In genomic region chr22:41381329-41382097, GRCh38 we compare ENCODE assay signal across 8 cellular contexts. TPM values are rescaled to one million over a fixed set of nuclear protein-coding genes. Genes with fewer than 3 reads are reported as not detected.
DNase-seq lines count a peak whose midpoint lies in the region; ATAC-seq and TF ChIP-seq lines count a peak whose summit lies in the region.

Gene TEF, plus strand, starts transcription at chr22:41381942. Its CDS starts 103 bp downstream, at chr22:41382045.

- H3K4me3 ChIP-seq in HAP-1 (peak within 1 kb of the TSS; percentile 48), MG63 (peak within 1 kb of the TSS; percentile 69), fibroblast of the aortic adventitia (ENCODE audit: low read depth, low read length) (peak within 1 kb of the TSS; percentile 84)

- H3K9me3 Mint-ChIP-seq in natural killer cell treated with Interleukin-12 subunit alpha and Interleukin-12 subunit beta and Interleukin-15 and Interleukin-18, amount 100 ng/mL, for 72 hours: no peaks in the 10 kb centered on the region

- H3K27ac Mint-ChIP-seq in natural killer cell treated with Interleukin-12 subunit alpha and Interleukin-12 subunit beta and Interleukin-15 and Interleukin-18, amount 100 ng/mL, for 72 hours: peak within 1 kb of the TSS; percentile 76 to 77

- H3K36me3 ChIP-seq in HAP-1 (replicated peaks) (no peaks in the 10 kb centered on the region), MG63 (no peaks in the 10 kb centered on the region)

- H3K4me1 ChIP-seq in HAP-1: peaks cover 8% of the 10 kb centered on the region

- no peaks in the 10 kb centered on the region for H3K27me3 ChIP-seq in HAP-1 (ENCODE audit: low read depth)
- H3K27me3 ChIP-seq in MG63: no peaks in the 10 kb centered on the region

- DNase-seq in ELR (ENCODE audit: low read depth): peak; percentile 99
- peak; percentile 97 to 99 for DNase-seq in HAP-1 (ENCODE audit: low spot score in 2 of 2)
- DNase-seq in MG63: peak; percentile 98
- peak; percentile 99 for DNase-seq in SHP77 (lab: John Stamatoyannopoulos, UW)
- peak; percentile 98 for DNase-seq in activated gamma-delta T cell (lab: John Stamatoyannopoulos, UW)
- peak; percentile 99 for DNase-seq in fibroblast of the aortic adventitia (ENCODE audit: low read depth)
- peak; percentile 98 for DNase-seq in natural killer cell treated with Interleukin-12 subunit alpha and Interleukin-12 subunit beta and Interleukin-15 and Interleukin-18, amount 100 ng/mL, for 72 hours (ENCODE audit: low spot score)
- peak; percentile 97 for DNase-seq in stimulated activated naive CD4-positive, alpha-beta T cell treated with Interleukin-2 at 50 U/mL for 16 hours (lab: John Stamatoyannopoulos, UW)

- H3K4me3 Mint-ChIP-seq in natural killer cell treated with Interleukin-12 subunit alpha and Interleukin-12 subunit beta and Interleukin-15 and Interleukin-18, amount 100 ng/mL, for 72 hours: peak within 1 kb of the TSS; percentile 78

- H3K4me1 Mint-ChIP-seq in natural killer cell treated with Interleukin-12 subunit alpha and Interleukin-12 subunit beta and Interleukin-15 and Interleukin-18, amount 100 ng/mL, for 72 hours (ENCODE audit: low read depth in 2 of 2): no peaks in the 10 kb centered on the region

- H3K36me3 Mint-ChIP-seq in natural killer cell treated with Interleukin-12 subunit alpha and Interleukin-12 subunit beta and Interleukin-15 and Interleukin-18, amount 100 ng/mL, for 72 hours: no peaks in the 10 kb centered on the region

- no peak for TF ChIP-seq CTCF in fibroblast of the aortic adventitia (IDR thresholded peaks at IDR 0.05; ENCODE audit: insufficient read depth, low read length)

- no peaks in the 10 kb centered on the region for H3K27me3 Mint-ChIP-seq in natural killer cell treated with Interleukin-12 subunit alpha and Interleukin-12 subunit beta and Interleukin-15 and Interleukin-18, amount 100 ng/mL, for 72 hours

- ATAC-seq in natural killer cell treated with Interleukin-12 subunit alpha and Interleukin-12 subunit beta and Interleukin-15 and Interleukin-18, amount 100 ng/mL, for 72 hours: peak; percentile 93 to 94

- in situ Hi-C loops in HAP-1 (cut with MboI; ENCODE audit: low sequenced_read_pairs): no loop called here

- H3K9me3 ChIP-seq in HAP-1 (no peaks in the 10 kb centered on the region), MG63 (no peaks in the 10 kb centered on the region)

RNA-seq across cellular contexts. Expression of gene TEF, which starts in this region (rescaled TPM):
- 6.1 and 6.4 TPM in 2 replicates for total RNA-seq in MG63 (2014; rRNA removed; shearing (Covaris generic); ENCODE audit: low replicate concordance)
- total RNA-seq in fibroblast of the aortic adventitia (ENCODE audit: low replicate concordance): 14.8 and 17.4 TPM in 2 replicates
- total RNA-seq in natural killer cell treated with Interleukin-12 subunit alpha and Interleukin-12 subunit beta and Interleukin-15 and Interleukin-18, amount 100 ng/mL, for 72 hours: 1 to 10 TPM; 3.8 to 4.3 TPM

Comparison
In these comparisons a context has a peak if more than half of its experiments do, and no peak if none do; other contexts are left out.
1. Peak in every context shown above with its lines: DNase-seq, ATAC-seq and H3K4me3 ChIP-seq.